Comparison of ENCODE assay signal across 18 cellular contexts in the genomic region with DNA sequence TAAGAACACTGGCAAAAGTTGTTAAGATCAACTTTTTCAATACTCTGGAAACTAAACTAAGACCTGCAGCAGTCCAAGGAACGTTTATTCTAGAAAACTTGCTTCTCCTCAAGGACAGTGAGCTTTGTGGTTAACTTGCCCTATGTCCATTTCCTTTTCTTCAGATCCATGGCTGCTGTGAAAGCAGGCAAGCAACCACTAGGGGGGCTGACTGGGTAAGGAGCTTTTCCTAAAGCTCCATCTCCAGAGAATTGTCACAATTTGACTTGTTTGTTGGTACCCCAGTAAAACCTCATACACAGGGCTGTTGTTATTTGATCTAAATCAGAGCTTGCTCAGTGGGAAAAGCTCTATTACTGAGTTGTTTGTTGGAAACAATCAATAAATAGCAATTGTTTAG. TPM values are rescaled to one million over a fixed set of nuclear protein-coding genes. Genes with fewer than 3 reads are reported as not detected.
A peak's percentile ranks its signal among the peaks of the same experiment; 100 is the strongest.
DNase-seq lines count a peak whose midpoint lies in the region; ATAC-seq and TF ChIP-seq lines count a peak whose summit lies in the region.
"Had no signal": no experiment of that assay in that cellular context is flagged by ENCODE, and none has a peak within 500 bp of the region (broad histone marks: within the 10 kb centered on the region; RNA-seq: fewer than 3 reads in every experiment).

No MANE protein-coding gene starts in this region.

- H3K9me2 ChIP-seq in GM23338 (ENCODE audit: insufficient read depth): 0 out of 2 replicates have a peak, but pooled peaks cover 3% of the 10 kb centered on the region

- no peaks in the 10 kb centered on the region for H3K4me1 ChIP-seq in GM23338 (ENCODE audit: insufficient read depth)
- no peaks in the 10 kb centered on the region for H3K4me1 ChIP-seq in mesenchymal stem cell (ENCODE audit: control insufficient read depth, insufficient read depth, low read depth, low read length)
- H3K4me1 ChIP-seq: foreskin keratinocyte had no signal

- no peaks in the 10 kb centered on the region for H3K4me1 Mint-ChIP-seq in GM23338
- H3K4me1 Mint-ChIP-seq: nephron had no signal

- H4K8ac ChIP-seq in mesenchymal stem cell (ENCODE audit: low read length): no peak overlapping the region

- H3K27me3 ChIP-seq in GM23338 (ENCODE audit: insufficient read depth) (no peaks in the 10 kb centered on the region), mesenchymal stem cell (ENCODE audit: control insufficient read depth in 1 of 2, insufficient read depth in 1 of 2, low read length in 2 of 2) (no peaks in the 10 kb centered on the region)
- H3K27me3 ChIP-seq: foreskin keratinocyte had no signal

- in situ Hi-C loops in astrocyte of the spinal cord (cut with HindIII; ENCODE audit: low sequenced_read_pairs): no loop called here

- H3K23ac ChIP-seq in mesenchymal stem cell (ENCODE audit: low read length in 2 of 2): no peak overlapping the region

- H3K9me3 ChIP-seq in mesenchymal stem cell (ENCODE audit: control insufficient read depth, low read length): peaks cover 14% of the 10 kb centered on the region

- WGBS in mesenchymal stem cell: 37% methylated on average over 1 of the region's 1 CpG

- H4K20me1 ChIP-seq in GM23338 (replicated peaks; ENCODE audit: insufficient read depth): no peaks in the 10 kb centered on the region

- H2AFZ ChIP-seq in GM23338: 0 out of 2 replicates have a peak overlapping the region, but pooled peaks have one; percentile 52
- no peak overlapping the region for H2AFZ ChIP-seq in mesenchymal stem cell (ENCODE audit: low read depth, low read length)

- H3K4me3 ChIP-seq in GM23338: no peak overlapping the region
- no peak overlapping the region for H3K4me3 ChIP-seq in NB4 (ENCODE audit: low read depth, low read length)
- H3K4me3 ChIP-seq in astrocyte of the spinal cord (ENCODE audit: low read depth, low read length): no peak overlapping the region
- H3K4me3 ChIP-seq in mesenchymal stem cell (ENCODE audit: insufficient read depth in 1 of 2, low read depth in 1 of 2, low read length in 2 of 2): no peak overlapping the region

- H3K4me2 ChIP-seq in GM23338 (no peak overlapping the region), mesenchymal stem cell (ENCODE audit: low read length, poor library complexity, severe bottlenecking) (no peak overlapping the region)

- peaks cover 14% of the 10 kb centered on the region for H3K9me3 Mint-ChIP-seq in GM23338

- H3K27ac ChIP-seq in GM23338 (ENCODE audit: low read depth) (no peak overlapping the region), mesenchymal stem cell (ENCODE audit: low read length, poor library complexity, severe bottlenecking) (no peak overlapping the region)
- H3K27ac ChIP-seq: foreskin keratinocyte had no signal

- TF ChIP-seq POLR2A in NB4 (IDR thresholded peaks at IDR 0.05; ENCODE audit: extremely low read depth, insufficient read length): no peak

- H3K9ac ChIP-seq in mesenchymal stem cell (ENCODE audit: low read length): no peak overlapping the region

- no peak overlapping the region for H3K4ac ChIP-seq in mesenchymal stem cell (ENCODE audit: low read depth in 1 of 2, low read length in 2 of 2)

- no peaks in the 10 kb centered on the region for H3K27me3 Mint-ChIP-seq in GM23338 (ENCODE audit: insufficient read depth, low read depth, poor library complexity)

- H3K18ac ChIP-seq in mesenchymal stem cell (ENCODE audit: low read depth in 1 of 2, low read length in 2 of 2): no peak overlapping the region

- peak; percentile 65 for ATAC-seq in GM23338
- ATAC-seq in GM21367 (IDR thresholded peaks at IDR 0.05; ENCODE audit: unreplicated experiment): no peak
- no peak for ATAC-seq in GM18909 (IDR thresholded peaks at IDR 0.05; ENCODE audit: poor library complexity, unreplicated experiment)
- ATAC-seq: foreskin keratinocyte had no signal

- H2BK5ac ChIP-seq in mesenchymal stem cell (ENCODE audit: low read depth, low read length, poor library complexity, severe bottlenecking): no peak overlapping the region

- peak; percentile 69 for DNase-seq in GM23338 (ENCODE audit: low spot score)
- DNase-seq in NB4 (ENCODE audit: low read depth): peak; percentile 26
- no peak for DNase-seq in astrocyte of the spinal cord (ENCODE audit: low read depth, low spot score)
- DNase-seq in mesenchymal stem cell: peak; percentile 28
- DNase-seq in ureter (ENCODE audit: low spot score): no peak
- DNase-seq in dermis blood vessel endothelial cell: no peak
- DNase-seq: activated CD4-positive, alpha-beta T cell treated with anti-CD3 and anti-CD28 coated beads for 1 hour; activated T-cell treated with anti-CD3 and anti-CD28 coated beads for 4 hours; foreskin keratinocyte; NCI-H146; NCI-H69; substantia nigra had no signal

- no peak overlapping the region for H3K14ac ChIP-seq in mesenchymal stem cell (ENCODE audit: low read length in 2 of 2)

- no peak overlapping the region for H2BK120ac ChIP-seq in mesenchymal stem cell (ENCODE audit: low read depth, low read length)

- no peak overlapping the region for H4K91ac ChIP-seq in mesenchymal stem cell (ENCODE audit: low read length)

- H3K79me1 ChIP-seq in mesenchymal stem cell (replicated peaks; ENCODE audit: low read length, poor library complexity, severe bottlenecking): no peaks in the 10 kb centered on the region

- peak; percentile 60 to 61 for TF ChIP-seq CTCF in GM23338 (conservative IDR thresholded peaks at IDR 0.05; ENCODE audit: low read depth in 2 of 2)
- TF ChIP-seq CTCF in NB4 (IDR thresholded peaks at IDR 0.05; ENCODE audit: low read depth, low read length): peak; percentile 40
- peak; percentile 19 for TF ChIP-seq CTCF in astrocyte of the spinal cord (IDR thresholded peaks at IDR 0.05; ENCODE audit: low read depth, low read length)

- H3K27ac Mint-ChIP-seq in GM23338: no peak overlapping the region
- H3K27ac Mint-ChIP-seq: nephron had no signal

- H2AK5ac ChIP-seq in mesenchymal stem cell (ENCODE audit: low read length, severe bottlenecking): no peak overlapping the region

- H3K36me3 Mint-ChIP-seq in GM23338 (ENCODE audit: low read depth): peaks cover 9% of the 10 kb centered on the region

- H2BK15ac ChIP-seq in mesenchymal stem cell (ENCODE audit: low read depth, poor library complexity, severe bottlenecking): no peak overlapping the region

- no peaks in the 10 kb centered on the region for H3K36me3 ChIP-seq in GM23338 (ENCODE audit: insufficient read depth)
- no peaks in the 10 kb centered on the region for H3K36me3 ChIP-seq in mesenchymal stem cell (ENCODE audit: control insufficient read depth in 1 of 2, insufficient read depth in 2 of 2, low read depth in 1 of 2, low read length in 2 of 2)

- H3K79me2 ChIP-seq in GM23338 (replicated peaks; ENCODE audit: insufficient read depth): no peaks in the 10 kb centered on the region

- no peak overlapping the region for H3K4me3 Mint-ChIP-seq in GM23338
- H3K4me3 Mint-ChIP-seq: nephron had no signal

- H3F3A ChIP-seq in GM23338 (replicated peaks; ENCODE audit: low read depth): no peaks in the 10 kb centered on the region

- H2BK12ac ChIP-seq in mesenchymal stem cell (ENCODE audit: low read length in 2 of 2): no peak overlapping the region

TF ChIP-seq in GM23338, 12 proteins besides CTCF, POLR2A, EP300 and RAD21 (continues in another document):
- no peak for TF ChIP-seq EZH2phosphoT487 (IDR thresholded peaks at IDR 0.05; ENCODE audit: unreplicated experiment)
- no peak for TF ChIP-seq POLR2AphosphoS5 (IDR thresholded peaks at IDR 0.05; ENCODE audit: low read depth)
- TF ChIP-seq CREB1 (CRISPR knock-in tag; IDR thresholded peaks at IDR 0.05; ENCODE audit: low read depth): no peak
- TF ChIP-seq JUNB (IDR thresholded peaks at IDR 0.05; ENCODE audit: unreplicated experiment): no peak
- TF ChIP-seq STAT1 (IDR thresholded peaks at IDR 0.05; ENCODE audit: unreplicated experiment): no peak
- TF ChIP-seq NANOG (IDR thresholded peaks at IDR 0.05; ENCODE audit: borderline replicate concordance): no peak
- TF ChIP-seq, protein P1, sequence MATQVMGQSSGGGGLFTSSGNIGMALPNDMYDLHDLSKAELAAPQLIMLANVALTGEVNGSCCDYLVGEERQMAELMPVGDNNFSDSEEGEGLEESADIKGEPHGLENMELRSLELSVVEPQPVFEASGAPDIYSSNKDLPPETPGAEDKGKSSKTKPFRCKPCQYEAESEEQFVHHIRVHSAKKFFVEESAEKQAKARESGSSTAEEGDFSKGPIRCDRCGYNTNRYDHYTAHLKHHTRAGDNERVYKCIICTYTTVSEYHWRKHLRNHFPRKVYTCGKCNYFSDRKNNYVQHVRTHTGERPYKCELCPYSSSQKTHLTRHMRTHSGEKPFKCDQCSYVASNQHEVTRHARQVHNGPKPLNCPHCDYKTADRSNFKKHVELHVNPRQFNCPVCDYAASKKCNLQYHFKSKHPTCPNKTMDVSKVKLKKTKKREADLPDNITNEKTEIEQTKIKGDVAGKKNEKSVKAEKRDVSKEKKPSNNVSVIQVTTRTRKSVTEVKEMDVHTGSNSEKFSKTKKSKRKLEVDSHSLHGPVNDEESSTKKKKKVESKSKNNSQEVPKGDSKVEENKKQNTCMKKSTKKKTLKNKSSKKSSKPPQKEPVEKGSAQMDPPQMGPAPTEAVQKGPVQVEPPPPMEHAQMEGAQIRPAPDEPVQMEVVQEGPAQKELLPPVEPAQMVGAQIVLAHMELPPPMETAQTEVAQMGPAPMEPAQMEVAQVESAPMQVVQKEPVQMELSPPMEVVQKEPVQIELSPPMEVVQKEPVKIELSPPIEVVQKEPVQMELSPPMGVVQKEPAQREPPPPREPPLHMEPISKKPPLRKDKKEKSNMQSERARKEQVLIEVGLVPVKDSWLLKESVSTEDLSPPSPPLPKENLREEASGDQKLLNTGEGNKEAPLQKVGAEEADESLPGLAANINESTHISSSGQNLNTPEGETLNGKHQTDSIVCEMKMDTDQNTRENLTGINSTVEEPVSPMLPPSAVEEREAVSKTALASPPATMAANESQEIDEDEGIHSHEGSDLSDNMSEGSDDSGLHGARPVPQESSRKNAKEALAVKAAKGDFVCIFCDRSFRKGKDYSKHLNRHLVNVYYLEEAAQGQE (IDR thresholded peaks at IDR 0.05; ENCODE audit: unreplicated experiment): no peak

RNA-seq across cellular contexts. Expression of a gene that starts 10.1 kb away (rescaled TPM):
- total RNA-seq in GM23338 (2014; rRNA removed; shearing (Covaris generic)): not detected in 2 replicates
- polyA plus RNA-seq in GM23338 (2016; fragmentation: Nextera tagmentation; extraction: Ambion mirVana): not detected in 2 replicates
- not detected for polyA plus RNA-seq in mesenchymal stem cell (2013, experiment 1 of 2)
- not detected for polyA plus RNA-seq in mesenchymal stem cell (2013, experiment 2 of 2)
- not detected for total RNA-seq in ureter
- total RNA-seq in dermis blood vessel endothelial cell: not detected in 2 replicates
- total RNA-seq: foreskin keratinocyte, G401, skeletal muscle tissue had no signal
- polyA plus RNA-seq: adipose tissue, foreskin keratinocyte had no signal

Comparison
In these comparisons a context has a peak if more than half of its experiments do, and no peak if none do; other contexts are left out.
1. DNase-seq: peak in GM23338 (single experiment), NB4 (single experiment) and mesenchymal stem cell (single experiment); none in astrocyte of the spinal cord (single experiment), ureter (single experiment) and dermis blood vessel endothelial cell (single experiment).
2. Peak in every context shown above with its lines, with median percentiles within 50 percentile points of each other: CTCF ChIP-seq.